8 cellular contexts compared by ENCODE assay signal in the genomic region with DNA sequence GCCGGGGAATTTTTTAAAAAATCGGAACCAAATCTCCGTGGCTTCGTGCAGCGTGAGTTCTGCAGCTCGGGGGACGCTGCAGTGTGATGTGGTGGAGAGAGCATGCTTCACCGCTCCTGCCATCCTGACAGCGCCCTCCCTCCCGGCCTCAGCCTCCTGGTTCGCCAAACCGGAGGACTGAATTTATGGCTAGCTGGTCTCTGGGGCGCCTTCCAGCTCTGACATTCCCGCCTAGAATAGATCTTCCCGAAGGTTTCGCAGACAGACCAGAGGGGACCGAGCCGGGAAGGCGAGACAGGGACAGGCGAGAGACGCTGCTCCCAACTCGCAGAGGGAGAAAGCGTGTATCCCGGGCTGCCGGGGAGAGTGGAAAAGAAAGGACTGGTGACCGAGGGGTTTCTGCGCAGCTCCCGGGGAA. TPM values are rescaled to one million over a fixed set of nuclear protein-coding genes. Genes with fewer than 3 reads are reported as not detected.
DNase-seq lines count a peak whose midpoint lies in the region; TF ChIP-seq lines count a peak whose summit lies in the region.

No MANE protein-coding gene starts in this region.

- no peak for TF ChIP-seq CTCF in Peyer's patch (IDR thresholded peaks at IDR 0.05)
- TF ChIP-seq CTCF in dorsolateral prefrontal cortex (IDR thresholded peaks at IDR 0.05 in 54 of 56, conservative IDR thresholded peaks at IDR 0.05 in 2 of 56; ENCODE audit: low read depth in 1 of 56, partially characterized antibody in 56 of 56): peak in 1 of 56 donors; percentile 10
- no peak for TF ChIP-seq CTCF in lower leg skin (IDR thresholded peaks at IDR 0.05)
- no peak for TF ChIP-seq CTCF in PC-9 (conservative IDR thresholded peaks at IDR 0.05)

- H3K79me2 ChIP-seq in PC-9 (ENCODE audit: low read depth): no peaks in the 10 kb centered on the region

- H3K4me3 ChIP-seq in Peyer's patch (peak overlapping the region; percentile 39 to 70 (median 60)), dorsolateral prefrontal cortex (peak overlapping the region; percentile 35 to 78 (median 65)), lower leg skin (ENCODE audit: low read depth, poor library complexity, severe bottlenecking) (peak overlapping the region; percentile 24), subcutaneous abdominal adipose tissue (ENCODE audit: low read depth in 1 of 5, low read length in 5 of 5) (peak overlapping the region; percentile 51 to 67 (median 60)), PC-9 (no peak overlapping the region)

- H3F3A ChIP-seq in PC-9 (ENCODE audit: insufficient read depth, low read depth): no peaks in the 10 kb centered on the region

- H3K36me3 ChIP-seq in ES-I3 (ENCODE audit: insufficient read depth, low read length) (no peaks in the 10 kb centered on the region), Peyer's patch (no peaks in the 10 kb centered on the region), subcutaneous abdominal adipose tissue (ENCODE audit: control insufficient read depth in 5 of 5, insufficient read depth in 5 of 5, low read length in 5 of 5) (no peaks in the 10 kb centered on the region), PC-9 (ENCODE audit: low read depth) (no peaks in the 10 kb centered on the region)

- CTCF ChIA-PET in PC-9 (lab: Charles Lee): no interaction called here

- no peak overlapping the region for H3K4me2 ChIP-seq in PC-9

- H2AFZ ChIP-seq in PC-9: no peak overlapping the region

- no peaks in the 10 kb centered on the region for H4K20me1 ChIP-seq in PC-9 (ENCODE audit: insufficient read depth)

- H3K9me3 ChIP-seq in ES-I3 (ENCODE audit: control insufficient read depth, insufficient read depth, low read length) (no peaks in the 10 kb centered on the region), Peyer's patch (no peaks in the 10 kb centered on the region), subcutaneous abdominal adipose tissue (ENCODE audit: control insufficient read depth in 5 of 5, low read length in 5 of 5) (no peaks in the 10 kb centered on the region), PC-9 (ENCODE audit: insufficient read depth, low read depth) (no peaks in the 10 kb centered on the region)

- no peaks in the 10 kb centered on the region for H3K9me2 ChIP-seq in PC-9 (ENCODE audit: insufficient read depth)

- 0 to 1% methylated on average over 27 to 28 of the region's 28 CpGs for WGBS in lower leg skin, 2 donors

- POLR2A ChIA-PET in PC-9 (lab: Charles Lee; ENCODE audit: unreplicated experiment): no interaction called here

- peaks cover 3% of the 10 kb centered on the region; the same call in 1 of the 2 replicates for H3K4me1 ChIP-seq in ES-I3 (ENCODE audit: insufficient read depth, low read length)
- peaks cover 0 to 38% (median 7%) of the 10 kb centered on the region in 4 donors for H3K4me1 ChIP-seq in Peyer's patch
- H3K4me1 ChIP-seq in subcutaneous abdominal adipose tissue (ENCODE audit: control insufficient read depth in 5 of 5, insufficient read depth in 5 of 5, low read length in 5 of 5): peaks cover 0 to 26% (median 15%) of the 10 kb centered on the region in 5 donors
- H3K4me1 ChIP-seq in PC-9 (replicated peaks; ENCODE audit: insufficient read depth): peaks cover 14% of the 10 kb centered on the region

- peaks cover 0 to 4% of the 10 kb centered on the region in 2 donors for H3K27me3 ChIP-seq in Peyer's patch
- H3K27me3 ChIP-seq in dorsolateral prefrontal cortex: peaks cover 0 to 40% (median 0%) of the 10 kb centered on the region in 45 donors
- H3K27me3 ChIP-seq in subcutaneous abdominal adipose tissue (ENCODE audit: control insufficient read depth in 5 of 5, insufficient read depth in 4 of 5, low read length in 5 of 5): peaks cover 24 to 38% (median 36%) of the 10 kb centered on the region in 5 donors
- H3K27me3 ChIP-seq in PC-9 (ENCODE audit: insufficient read depth, low read depth): no peaks in the 10 kb centered on the region

- intact Hi-C loops in dorsolateral prefrontal cortex (cut with DNase I) (no loop called here), lower leg skin (cut with DNase I; ENCODE audit: low total_unique reads) (loop anchor here (10.0 kb wide), 1 partner anchor 150 kb away; no protein-coding TSS in a partner anchor), PC-9 (cut with micrococcal nuclease; ENCODE audit: unreplicated experiment) (no loop called here)

- TF ChIP-seq POLR2A in Peyer's patch (IDR thresholded peaks at IDR 0.05) (no peak), lower leg skin (IDR thresholded peaks at IDR 0.05) (no peak)

- no TSS peak for BruUV-seq in PC-9 (replicated peaks; lab: Mats Ljungman, UMichigan)

- H3K27ac ChIP-seq in Peyer's patch (peak overlapping the region in 3 of 4 donors; percentile 57 to 84 (median 76)), dorsolateral prefrontal cortex (peak overlapping the region in 57 of 59 donors; percentile 21 to 95 (median 82)), subcutaneous abdominal adipose tissue (ENCODE audit: low read depth, low read length) (no peak overlapping the region), PC-9 (no peak overlapping the region)

- H3K9ac ChIP-seq in ES-I3 (ENCODE audit: low read depth, low read length) (peak overlapping the region; percentile 50; the same call in 1 of the 2 replicates), subcutaneous abdominal adipose tissue (ENCODE audit: low read length in 5 of 5) (no peak overlapping the region)

- DNase-seq in Peyer's patch (peak in 2 of 3 donors; percentile 57 to 58), dorsolateral prefrontal cortex (peak in 8 of 10 donors; percentile 24 to 72 (median 54)), lower leg skin (ENCODE audit: low spot score in 2 of 2) (no peak), UCSD-AML1 (lab: John Stamatoyannopoulos, UW; ENCODE audit: unreplicated experiment) (no peak), PC-9 (no peak)
- DNase-seq in activated CD4-positive, CD25-positive, alpha-beta regulatory T cell treated with anti-CD3 and anti-CD28 coated beads, Interleukin-2, amount 50 U/mL, for 72 hours: no peak

RNA-seq across cellular contexts. Expression of a gene that starts 25.9 kb away (rescaled TPM):
- total RNA-seq in Peyer's patch (10 to 100 TPM in 1 of 4 donors, 1 to 10 TPM in 3; 2.7 to 14.4 (median 7.0) TPM), dorsolateral prefrontal cortex (100 to 1,000 TPM in 93 of 120 experiments, 10 to 100 TPM in 27; 30.4 to 251 (median 125) TPM), lower leg skin (1,000 to 10,000 TPM; 1,330 to 2,611 (median 2,071) TPM), PC-9 (2021) (0.98 and 1.0 TPM in 2 replicates)

Comparison
In these comparisons a context has a peak if more than half of its experiments do, and no peak if none do; other contexts are left out.
1. DNase-seq: peak in Peyer's patch (2 of 3) and dorsolateral prefrontal cortex (8 of 10); none in lower leg skin (0 of 2), UCSD-AML1 (single experiment), activated CD4-positive, CD25-positive, alpha-beta regulatory T cell treated with anti-CD3 and anti-CD28 coated beads, Interleukin-2, amount 50 U/mL, for 72 hours (single experiment) and PC-9 (0 of 2).
2. H3K27ac ChIP-seq: peak in Peyer's patch (3 of 4) and dorsolateral prefrontal cortex (57 of 59); none in subcutaneous abdominal adipose tissue (single experiment) and PC-9 (single experiment).
3. RNA of a gene that starts 25.9 kb away (total RNA-seq): 1,330 to 2,611 TPM in lower leg skin; 30.4 to 251 TPM in dorsolateral prefrontal cortex, 2.7 to 14.4 TPM in Peyer's patch and 0.98 to 1.0 TPM in PC-9; every median in the first group is over 4 times any median in the second.